ENCODE assay signal across 8 cellular contexts in genomic region chr12:124898200-124898950, GRCh38. TPM values are rescaled to one million over a fixed set of nuclear protein-coding genes. Genes with fewer than 3 reads are reported as not detected.
DNase-seq lines count a peak whose midpoint lies in the region; ATAC-seq and TF ChIP-seq lines count a peak whose summit lies in the region.

No MANE protein-coding gene starts in this region.

- peak overlapping the region; percentile 30 for H3K4me2 ChIP-seq in HCT116 (ENCODE audit: low read length)

- ATAC-seq in HCT116, result peak; percentile 95
- peak; percentile 60 to 74 for ATAC-seq in natural killer cell treated with Interleukin-12 subunit alpha and Interleukin-12 subunit beta and Interleukin-15 and Interleukin-18, amount 100 ng/mL, for 72 hours
- ATAC-seq in upper lobe of left lung (ENCODE audit: low FRiP score in 2 of 2), result peak; percentile 79 to 80
- no peak for ATAC-seq in HG02610 (IDR thresholded peaks at IDR 0.05; ENCODE audit: unreplicated experiment)

- 18 to 30% methylated on average over 17 to 18 of the region's 18 CpGs for WGBS in upper lobe of left lung, 2 donors

- H3K79me2 ChIP-seq in HCT116 (ENCODE audit: insufficient read depth, low read length), result no peaks in the 10 kb centered on the region

- no peaks in the 10 kb centered on the region for H3K9me3 Mint-ChIP-seq in Caco-2 (ENCODE audit: unreplicated experiment)
- no peaks in the 10 kb centered on the region for H3K9me3 Mint-ChIP-seq in activated CD4-positive, alpha-beta memory T cell treated with anti-CD3 and anti-CD28 coated beads, Interleukin-2, amount 10 ng/mL, durations not matched to agents 7 days and 5 days
- H3K9me3 Mint-ChIP-seq in natural killer cell treated with Interleukin-12 subunit alpha and Interleukin-12 subunit beta and Interleukin-15 and Interleukin-18, amount 100 ng/mL, for 72 hours, result no peaks in the 10 kb centered on the region

- H3K9me3 ChIP-seq in Caco-2, result no peaks in the 10 kb centered on the region
- no peaks in the 10 kb centered on the region for H3K9me3 ChIP-seq in HCT116 (ENCODE audit: control insufficient read depth in 1 of 2, insufficient read depth in 1 of 2, low read depth in 1 of 2, low read length in 2 of 2)
- no peaks in the 10 kb centered on the region for H3K9me3 ChIP-seq in effector memory CD4-positive, alpha-beta T cell (ENCODE audit: control insufficient read depth, low read length)
- H3K9me3 ChIP-seq in upper lobe of left lung, result no peaks in the 10 kb centered on the region

- H2AFZ ChIP-seq in HCT116 (ENCODE audit: low read depth, low read length, poor library complexity, severe bottlenecking), result no peak overlapping the region

- H3K4me1 ChIP-seq in Caco-2, result peaks cover 26% of the 10 kb centered on the region
- peaks cover 6 to 20% of the 10 kb centered on the region in 2 experiments; a peak in 3 of 4 replicates for H3K4me1 ChIP-seq in HCT116 (ENCODE audit: control insufficient read depth in 1 of 2, insufficient read depth in 2 of 2, low read length in 2 of 2)
- H3K4me1 ChIP-seq in effector memory CD4-positive, alpha-beta T cell (ENCODE audit: control insufficient read depth, insufficient read depth, low read length, poor library complexity, severe bottlenecking), result no peaks in the 10 kb centered on the region
- peaks cover 2 to 11% (median 6%) of the 10 kb centered on the region in 4 donors for H3K4me1 ChIP-seq in upper lobe of left lung

- H3K27me3 Mint-ChIP-seq in Caco-2 (ENCODE audit: insufficient read depth, unreplicated experiment), result no peaks in the 10 kb centered on the region
- peaks cover 7% of the 10 kb centered on the region for H3K27me3 Mint-ChIP-seq in activated CD4-positive, alpha-beta memory T cell treated with anti-CD3 and anti-CD28 coated beads, Interleukin-2, amount 10 ng/mL, durations not matched to agents 7 days and 5 days
- peaks cover 0 to 20% of the 10 kb centered on the region in 2 donors for H3K27me3 Mint-ChIP-seq in natural killer cell treated with Interleukin-12 subunit alpha and Interleukin-12 subunit beta and Interleukin-15 and Interleukin-18, amount 100 ng/mL, for 72 hours

- BruUV-seq in Caco-2 (replicated peaks; lab: Mats Ljungman, UMichigan), result no TSS peak
- no TSS peak for BruUV-seq in HCT116 (replicated peaks; lab: Mats Ljungman, UMichigan)

- peaks cover 18% of the 10 kb centered on the region for H3K4me1 Mint-ChIP-seq in Caco-2 (ENCODE audit: low read depth, unreplicated experiment)
- peaks cover 19% of the 10 kb centered on the region for H3K4me1 Mint-ChIP-seq in activated CD4-positive, alpha-beta memory T cell treated with anti-CD3 and anti-CD28 coated beads, Interleukin-2, amount 10 ng/mL, durations not matched to agents 7 days and 5 days
- H3K4me1 Mint-ChIP-seq in natural killer cell treated with Interleukin-12 subunit alpha and Interleukin-12 subunit beta and Interleukin-15 and Interleukin-18, amount 100 ng/mL, for 72 hours (ENCODE audit: low read depth in 2 of 2), result peaks cover 9 to 20% of the 10 kb centered on the region in 2 donors

- peak; percentile 88 for TF ChIP-seq RAD21 in HCT116 (IDR thresholded peaks at IDR 0.05; ENCODE audit: low read depth)

- H3K4me3 ChIP-seq in Caco-2 (ENCODE audit: low read depth, low read length) (no peak overlapping the region), HCT116 (replicated peaks in 1 of 2; ENCODE audit: low read depth in 1 of 2, low read length in 2 of 2) (no peak overlapping the region), upper lobe of left lung (no peak overlapping the region)
- H3K4me3 ChIP-seq in effector memory CD4-positive, alpha-beta T cell (ENCODE audit: insufficient read depth, low read depth, low read length, poor library complexity, severe bottlenecking), result no peak overlapping the region

- DNase-seq in Caco-2 (peak; percentile 56 to 63), HCT116 (ENCODE audit: low read depth, low spot score) (no peak), NCI-H524 treated with DMSO at 0.1 percent for 48 hours (lab: John Stamatoyannopoulos, UW) (peak; percentile 4), upper lobe of left lung (peak; percentile 52 to 82)
- DNase-seq in activated CD4-positive, alpha-beta memory T cell treated with anti-CD3 and anti-CD28 coated beads, Interleukin-2, amount 10 ng/mL, durations not matched to agents 7 days and 5 days, result peak; percentile 74
- peak in 2 of 3 donors; percentile 30 to 35 for DNase-seq in effector memory CD4-positive, alpha-beta T cell
- no peak for DNase-seq in natural killer cell treated with Interleukin-12 subunit alpha and Interleukin-12 subunit beta and Interleukin-15 and Interleukin-18, amount 100 ng/mL, for 72 hours (ENCODE audit: low spot score)

- H3K27me3 ChIP-seq in Caco-2 (replicated peaks; ENCODE audit: control insufficient read depth, insufficient read depth, low read length) (no peaks in the 10 kb centered on the region), HCT116 (ENCODE audit: insufficient read depth, low read length) (no peaks in the 10 kb centered on the region), upper lobe of left lung (no peaks in the 10 kb centered on the region)
- no peaks in the 10 kb centered on the region for H3K27me3 ChIP-seq in effector memory CD4-positive, alpha-beta T cell (replicated peaks; ENCODE audit: control insufficient read depth, insufficient read depth, low read length, poor library complexity, severe bottlenecking)

- intact Hi-C loops in Caco-2 (cut with micrococcal nuclease; ENCODE audit: unreplicated experiment) (no loop called here), HCT116 (cut with micrococcal nuclease) (loop anchor here (5.0 kb wide), 2 partner anchors 71 to 861 kb away; no protein-coding TSS in a partner anchor)

- CTCF ChIA-PET in Caco-2 (lab: Charles Lee) (interaction anchor here (1.2 to 2.0 kb wide), 2 partner anchors 13 kb away, joined by 5 to 7 read pairs; no protein-coding TSS in a partner anchor), HCT116 (lab: Charles Lee) (no interaction called here)
- CTCF ChIA-PET in activated CD4-positive, alpha-beta memory T cell treated with anti-CD3 and anti-CD28 coated beads, Interleukin-2, amount 10 ng/mL, durations not matched to agents 7 days and 5 days (lab: Charles Lee), result interaction anchor here (0.6 kb wide), 1 partner anchor 8 kb away, joined by 3 read pairs; no protein-coding TSS in a partner anchor

- no peak overlapping the region for H3K4me3 Mint-ChIP-seq in Caco-2 (ENCODE audit: unreplicated experiment)
- H3K4me3 Mint-ChIP-seq in activated CD4-positive, alpha-beta memory T cell treated with anti-CD3 and anti-CD28 coated beads, Interleukin-2, amount 10 ng/mL, durations not matched to agents 7 days and 5 days, result no peak overlapping the region
- H3K4me3 Mint-ChIP-seq in natural killer cell treated with Interleukin-12 subunit alpha and Interleukin-12 subunit beta and Interleukin-15 and Interleukin-18, amount 100 ng/mL, for 72 hours, result peak overlapping the region; percentile 45

- peak overlapping the region; percentile 32 for H3K27ac Mint-ChIP-seq in Caco-2 (ENCODE audit: unreplicated experiment)
- no peak overlapping the region for H3K27ac Mint-ChIP-seq in activated CD4-positive, alpha-beta memory T cell treated with anti-CD3 and anti-CD28 coated beads, Interleukin-2, amount 10 ng/mL, durations not matched to agents 7 days and 5 days
- H3K27ac Mint-ChIP-seq in natural killer cell treated with Interleukin-12 subunit alpha and Interleukin-12 subunit beta and Interleukin-15 and Interleukin-18, amount 100 ng/mL, for 72 hours, result no peak overlapping the region

- TF ChIP-seq CTCF in Caco-2 (IDR thresholded peaks at IDR 0.05; ENCODE audit: insufficient read depth in 1 of 2, low read depth in 1 of 2, low read length in 1 of 2, severe bottlenecking in 1 of 2, unreplicated experiment in 1 of 2), result peak; percentile 50 to 55
- TF ChIP-seq CTCF in HCT116 (IDR thresholded peaks at IDR 0.05 in 2 of 3, conservative IDR thresholded peaks at IDR 0.05 in 1 of 3; ENCODE audit: borderline replicate concordance in 1 of 3, insufficient read depth in 1 of 3, low read depth in 2 of 3, low read length in 2 of 3), result peak; percentile 84 to 99 (median 96)
- TF ChIP-seq CTCF in upper lobe of left lung (IDR thresholded peaks at IDR 0.05), result peak; percentile 42 to 66 (median 52)

- POLR2A ChIA-PET in Caco-2 (lab: Charles Lee), result no interaction called here
- POLR2A ChIA-PET in HCT116 (lab: Charles Lee), result no interaction called here
- POLR2A ChIA-PET in activated CD4-positive, alpha-beta memory T cell treated with anti-CD3 and anti-CD28 coated beads, Interleukin-2, amount 10 ng/mL, durations not matched to agents 7 days and 5 days (lab: Charles Lee), result no interaction called here

- no peak overlapping the region for H3K9ac ChIP-seq in HCT116 (ENCODE audit: low read length)

- H3K36me3 ChIP-seq in Caco-2 (ENCODE audit: control insufficient read depth, insufficient read depth, low read length) (no peaks in the 10 kb centered on the region), HCT116 (ENCODE audit: control insufficient read depth in 1 of 2, insufficient read depth in 2 of 2, low read length in 2 of 2) (no peaks in the 10 kb centered on the region), upper lobe of left lung (no peaks in the 10 kb centered on the region)
- H3K36me3 ChIP-seq in effector memory CD4-positive, alpha-beta T cell (ENCODE audit: control insufficient read depth, insufficient read depth, low read length), result no peaks in the 10 kb centered on the region

- TF ChIP-seq EP300 in upper lobe of left lung (IDR thresholded peaks at IDR 0.05), result no peak

- H3K9me2 ChIP-seq in HCT116 (ENCODE audit: insufficient read depth), result no peaks in the 10 kb centered on the region

- no peaks in the 10 kb centered on the region for H3K36me3 Mint-ChIP-seq in Caco-2 (ENCODE audit: insufficient read depth, unreplicated experiment)
- no peaks in the 10 kb centered on the region for H3K36me3 Mint-ChIP-seq in activated CD4-positive, alpha-beta memory T cell treated with anti-CD3 and anti-CD28 coated beads, Interleukin-2, amount 10 ng/mL, durations not matched to agents 7 days and 5 days (ENCODE audit: low read depth)
- H3K36me3 Mint-ChIP-seq in natural killer cell treated with Interleukin-12 subunit alpha and Interleukin-12 subunit beta and Interleukin-15 and Interleukin-18, amount 100 ng/mL, for 72 hours, result no peaks in the 10 kb centered on the region

- no peaks in the 10 kb centered on the region for H4K20me1 ChIP-seq in HCT116 (ENCODE audit: insufficient read depth)

- TF ChIP-seq POLR2A in HCT116 (IDR thresholded peaks at IDR 0.05; ENCODE audit: borderline replicate concordance, extremely low read depth, insufficient read depth, insufficient read length), result no peak
- TF ChIP-seq POLR2A in upper lobe of left lung (IDR thresholded peaks at IDR 0.05), result no peak

- H3K27ac ChIP-seq in HCT116 (ENCODE audit: low read depth, low read length) (no peak overlapping the region), upper lobe of left lung (no peak overlapping the region)
- no peak overlapping the region for H3K27ac ChIP-seq in effector memory CD4-positive, alpha-beta T cell (ENCODE audit: insufficient read depth, low read length, poor library complexity, severe bottlenecking)

- RAD21 ChIA-PET in HCT116 (lab: Charles Lee; ENCODE audit: low non-redundant PET in 1 of 2, low total read pairs in 2 of 2, uncharacterized antibody in 2 of 2, unreplicated experiment in 2 of 2), result no interaction called here

RNA-seq across cellular contexts. Expression of gene UBC, which starts 16.1 kb away (rescaled TPM):
- total RNA-seq in Caco-2 (2022), result 782 and 880 TPM in 2 replicates
- total RNA-seq in HCT116 (2021; ENCODE audit: unreplicated experiment), result 1,259 TPM
- 1,986 and 3,408 TPM in 2 replicates for polyA plus RNA-seq in HCT116 (2012)
- total RNA-seq in activated CD4-positive, alpha-beta memory T cell treated with anti-CD3 and anti-CD28 coated beads, Interleukin-2, amount 10 ng/mL, durations not matched to agents 7 days and 5 days, result 1,000 to 10,000 TPM; 1,545 to 1,580 TPM
- 1,000 to 10,000 TPM in 1 of 2 donors, 100 to 1,000 TPM in 1; 691 to 1,324 TPM for total RNA-seq in natural killer cell treated with Interleukin-12 subunit alpha and Interleukin-12 subunit beta and Interleukin-15 and Interleukin-18, amount 100 ng/mL, for 72 hours
- total RNA-seq in upper lobe of left lung, result 1,000 to 10,000 TPM in 5 of 6 donors, 100 to 1,000 TPM in 1; 649 to 1,729 (median 1,078) TPM

RNA-seq across cellular contexts. Expression of gene SCARB1, which starts 34.7 kb away (rescaled TPM):
- total RNA-seq in Caco-2 (2022), result 104 and 106 TPM in 2 replicates
- total RNA-seq in HCT116 (2021; ENCODE audit: unreplicated experiment), result 95.5 TPM
- polyA plus RNA-seq in HCT116 (2012), result 114 and 120 TPM in 2 replicates
- total RNA-seq in activated CD4-positive, alpha-beta memory T cell treated with anti-CD3 and anti-CD28 coated beads, Interleukin-2, amount 10 ng/mL, durations not matched to agents 7 days and 5 days, result 1 to 10 TPM; 4.3 to 5.8 TPM
- 10 to 100 TPM in 1 of 2 donors, 1 to 10 TPM in 1; 10.0 to 45.6 TPM for total RNA-seq in natural killer cell treated with Interleukin-12 subunit alpha and Interleukin-12 subunit beta and Interleukin-15 and Interleukin-18, amount 100 ng/mL, for 72 hours
- total RNA-seq in upper lobe of left lung, result 10 to 100 TPM; 10.0 to 51.3 (median 22.5) TPM

Comparison
In these comparisons a context has a peak if more than half of its experiments do, and no peak if none do; other contexts are left out.
1. DNase-seq: peak in Caco-2 (2 of 2), NCI-H524 treated with DMSO at 0.1 percent for 48 hours (single experiment), activated CD4-positive, alpha-beta memory T cell treated with anti-CD3 and anti-CD28 coated beads, Interleukin-2, amount 10 ng/mL, durations not matched to agents 7 days and 5 days (single experiment), effector memory CD4-positive, alpha-beta T cell (2 of 3) and upper lobe of left lung (2 of 2); none in HCT116 (single experiment) and natural killer cell treated with Interleukin-12 subunit alpha and Interleukin-12 subunit beta and Interleukin-15 and Interleukin-18, amount 100 ng/mL, for 72 hours (single experiment).
2. Peak in every context shown above with its lines, with median percentiles within 50 percentile points of each other: CTCF ChIP-seq.